Comparison of ENCODE assay signal across 24 cellular contexts in genomic region chr15:60727661-60728060, GRCh38.
"Had no signal": no experiment of that assay in that cellular context is flagged by ENCODE, and none has a peak within 500 bp of the region (broad histone marks: within the 10 kb centered on the region; RNA-seq: fewer than 3 reads in every experiment).

No MANE protein-coding gene starts in this region.

- H3K36me3 ChIP-seq: esophagus muscularis mucosa, gastroesophageal sphincter, heart left ventricle, prostate gland, right atrium auricular region, sigmoid colon, stomach, tibial artery had no signal

- H3K9me3 ChIP-seq: esophagus muscularis mucosa, gastroesophageal sphincter, heart left ventricle, prostate gland, right atrium auricular region, sigmoid colon, stomach, tibial artery had no signal

- H3K9ac ChIP-seq: parathyroid adenoma had no signal

- H3K9me3 Mint-ChIP-seq: memory B cell; natural killer cell; stimulated activated effector memory CD8-positive, alpha-beta T cell treated with anti-CD3 and anti-CD28 coated beads, Interleukin-12 subunit alpha, Interleukin-12 subunit beta, amount 100 ng/mL, for 72 hours; type B pancreatic cell had no signal

- H2AFZ ChIP-seq: hepatocyte, parathyroid adenoma had no signal

- H3K27ac Mint-ChIP-seq: memory B cell; natural killer cell; stimulated activated effector memory CD8-positive, alpha-beta T cell treated with anti-CD3 and anti-CD28 coated beads, Interleukin-12 subunit alpha, Interleukin-12 subunit beta, amount 100 ng/mL, for 72 hours; type B pancreatic cell had no signal

- H3K4me2 ChIP-seq: hepatocyte had no signal

- DNase-seq: dermis blood vessel endothelial cell; effector memory CD4-positive, alpha-beta T cell; foreskin keratinocyte; heart left ventricle; kidney; natural killer cell; sigmoid colon; stimulated activated CD4-positive, alpha-beta T cell treated with anti-CD3 and anti-CD28 coated beads, Interleukin-2, amount 100 ng/mL, for 24 hours; stimulated activated CD4-positive, alpha-beta T cell treated with anti-CD3 and anti-CD28 coated beads, Interleukin-4, amount 100 ng/mL, for 24 hours; stimulated activated naive CD4-positive, alpha-beta T cell treated with Interleukin-2 at 50 U/mL for 16 hours; stomach; tibial artery had no signal

- H3K4me1 Mint-ChIP-seq: memory B cell had no signal

- H3K36me3 Mint-ChIP-seq: memory B cell; natural killer cell; stimulated activated effector memory CD8-positive, alpha-beta T cell treated with anti-CD3 and anti-CD28 coated beads, Interleukin-12 subunit alpha, Interleukin-12 subunit beta, amount 100 ng/mL, for 72 hours; type B pancreatic cell had no signal

- H3K27me3 Mint-ChIP-seq: type B pancreatic cell had no signal

- H3K27ac ChIP-seq: coronary artery, esophagus muscularis mucosa, foreskin keratinocyte, gastroesophageal sphincter, heart left ventricle, hepatocyte, parathyroid adenoma, prostate gland, right atrium auricular region, sigmoid colon, stomach, tibial artery had no signal

- H3K4me3 ChIP-seq: coronary artery, esophagus muscularis mucosa, gastroesophageal sphincter, heart left ventricle, hepatocyte, lung, prostate gland, right atrium auricular region, sigmoid colon, stomach, tibial artery had no signal

- H3K4me1 ChIP-seq: esophagus muscularis mucosa, foreskin keratinocyte, heart left ventricle, parathyroid adenoma, prostate gland, sigmoid colon, tibial artery had no signal

- ATAC-seq: foreskin keratinocyte; gastroesophageal sphincter; heart left ventricle; left lobe of liver; natural killer cell; stimulated activated effector memory CD8-positive, alpha-beta T cell treated with anti-CD3 and anti-CD28 coated beads, Interleukin-12 subunit alpha, Interleukin-12 subunit beta, amount 100 ng/mL, for 72 hours had no signal

- H3K4me3 Mint-ChIP-seq: memory B cell; natural killer cell; stimulated activated effector memory CD8-positive, alpha-beta T cell treated with anti-CD3 and anti-CD28 coated beads, Interleukin-12 subunit alpha, Interleukin-12 subunit beta, amount 100 ng/mL, for 72 hours; type B pancreatic cell had no signal

- H3K27me3 ChIP-seq: esophagus muscularis mucosa, gastroesophageal sphincter, heart left ventricle, hepatocyte, right atrium auricular region, sigmoid colon, stomach, tibial artery had no signal

- H3K79me2 ChIP-seq: hepatocyte, parathyroid adenoma had no signal
